In genomic region chr19:19335408-19336158, GRCh38 we compare ENCODE assay signal across 21 cellular contexts. TPM values are rescaled to one million over a fixed set of nuclear protein-coding genes. Genes with fewer than 3 reads are reported as not detected.
DNase-seq lines count a peak whose midpoint lies in the region; ATAC-seq, FAIRE-seq and TF ChIP-seq lines count a peak whose summit lies in the region.
"Had no signal": no experiment of that assay in that cellular context is flagged by ENCODE, and none has a peak within 500 bp of the region (broad histone marks: within the 10 kb centered on the region; RNA-seq: fewer than 3 reads in every experiment).

No MANE protein-coding gene starts in this region.

- no peaks in the 10 kb centered on the region for H3K4me1 Mint-ChIP-seq in progenitor cell of endocrine pancreas (ENCODE audit: low read depth)

- no peak overlapping the region for H3K4me3 ChIP-seq in RWPE2 (ENCODE audit: severe bottlenecking)
- no peak overlapping the region for H3K4me3 ChIP-seq in epithelial cell of esophagus (ENCODE audit: low read length)
- no peak overlapping the region for H3K4me3 ChIP-seq in thyroid gland (replicated peaks in 1 of 3)
- H3K4me3 ChIP-seq: GM12878, lower lobe of right lung, thoracic aorta had no signal

- peak overlapping the region; percentile 73 for H3K27ac Mint-ChIP-seq in progenitor cell of endocrine pancreas
- H3K27ac Mint-ChIP-seq: T-helper 1 cell treated with Interleukin-12 subunit alpha and Interleukin-12 subunit beta and Interleukin-4 antibody, amounts not matched to agents 30 μg/mL and 1 μg/mL, for 36 hours had no signal

- DNase-seq in D721Med (ENCODE audit: insufficient read length, low spot score) = peak; percentile 7
- no peak for DNase-seq in RWPE2 (ENCODE audit: low spot score)
- peak; percentile 24 for DNase-seq in epithelial cell of esophagus (ENCODE audit: low read depth)
- DNase-seq in progenitor cell of endocrine pancreas (ENCODE audit: low spot score, unreplicated experiment) = no peak
- DNase-seq in superior temporal gyrus (ENCODE audit: extremely low spot score) = no peak
- no peak for DNase-seq in thyroid gland
- DNase-seq in HT-29 (ENCODE audit: low spot score) = no peak
- DNase-seq: activated CD4-positive, alpha-beta T cell treated with anti-CD3 and anti-CD28 coated beads, Interleukin-2, amount 50 U/mL, for 4 hours; CD8-positive, alpha-beta memory T cell; KBM-7; lower lobe of right lung; NCI-H1694 treated with DMSO at 0.1 percent for 48 hours; NCI-H774; retina; SIG-M5; stimulated activated CD8-positive, alpha-beta memory T cell treated with anti-CD3 and anti-CD28 coated beads, Interleukin-4, amount 100 ng/mL, for 48 hours had no signal

- peak; percentile 22; the same call in 1 of the 3 replicates for ATAC-seq in RWPE2 (ENCODE audit: low read depth)
- ATAC-seq: GM12878, lower lobe of right lung had no signal

- FAIRE-seq in D721Med (lab: Jason Lieb, UNC) = no peak
- FAIRE-seq: endometrium, GM12878, GM19239 had no signal

- H3K4me1 ChIP-seq in RWPE2 (ENCODE audit: insufficient read depth, poor library complexity, severe bottlenecking) (peaks cover 8% of the 10 kb centered on the region), thyroid gland (no peaks in the 10 kb centered on the region)
- H3K4me1 ChIP-seq: lower lobe of right lung had no signal

- no peaks in the 10 kb centered on the region for H3K27me3 Mint-ChIP-seq in progenitor cell of endocrine pancreas
- H3K27me3 Mint-ChIP-seq: CD8-positive, alpha-beta memory T cell had no signal

- H3K9me3 Mint-ChIP-seq in progenitor cell of endocrine pancreas (ENCODE audit: low read depth) = no peaks in the 10 kb centered on the region
- H3K9me3 Mint-ChIP-seq: CD8-positive, alpha-beta memory T cell; T-helper 1 cell treated with Interleukin-12 subunit alpha and Interleukin-12 subunit beta and Interleukin-4 antibody, amounts not matched to agents 30 μg/mL and 1 μg/mL, for 36 hours had no signal

- no peaks in the 10 kb centered on the region for H3K27me3 ChIP-seq in RWPE2 (ENCODE audit: insufficient read depth, poor library complexity, severe bottlenecking)
- H3K27me3 ChIP-seq in thyroid gland = no peaks in the 10 kb centered on the region

- 91 to 92% methylated on average over 14 to 16 of the region's 16 CpGs for WGBS in thyroid gland, 2 donors

- H3K36me3 Mint-ChIP-seq in progenitor cell of endocrine pancreas (ENCODE audit: insufficient read depth) = peaks cover 9% of the 10 kb centered on the region

- H3K4me3 Mint-ChIP-seq in progenitor cell of endocrine pancreas (ENCODE audit: low read depth) = no peak overlapping the region
- H3K4me3 Mint-ChIP-seq: CD8-positive, alpha-beta memory T cell; T-helper 1 cell treated with Interleukin-12 subunit alpha and Interleukin-12 subunit beta and Interleukin-4 antibody, amounts not matched to agents 30 μg/mL and 1 μg/mL, for 36 hours had no signal

- no peak for TF ChIP-seq POLR2A in thyroid gland (IDR thresholded peaks at IDR 0.05)

- H3K36me3 ChIP-seq in RWPE2 (ENCODE audit: low read depth) (peaks cover 37% of the 10 kb centered on the region), thyroid gland (peaks cover 43 to 44% of the 10 kb centered on the region in 2 donors)

- H3K9me3 ChIP-seq in RWPE2 (ENCODE audit: severe bottlenecking) = no peaks in the 10 kb centered on the region
- no peaks in the 10 kb centered on the region for H3K9me3 ChIP-seq in thyroid gland
- H3K9me3 ChIP-seq: lower lobe of right lung, thoracic aorta had no signal

- no peak overlapping the region for H3K27ac ChIP-seq in RWPE2 (ENCODE audit: poor library complexity, severe bottlenecking)
- no peak overlapping the region for H3K27ac ChIP-seq in thyroid gland
- H3K27ac ChIP-seq: lower lobe of right lung had no signal

- intact Hi-C loops in thyroid gland (cut with DNase I) = loop anchor here (10.0 kb wide), 1 partner anchor 181 kb away; no protein-coding TSS in a partner anchor

- no peak for TF ChIP-seq CTCF in D721Med (IDR thresholded peaks at IDR 0.05; ENCODE audit: insufficient read depth, missing control alignments)
- TF ChIP-seq CTCF in RWPE2 (IDR thresholded peaks at IDR 0.05; ENCODE audit: poor library complexity, severe bottlenecking) = no peak
- no peak for TF ChIP-seq CTCF in epithelial cell of esophagus (IDR thresholded peaks at IDR 0.05; ENCODE audit: insufficient read depth, low read depth, low read length, missing control alignments)
- TF ChIP-seq CTCF in progenitor cell of endocrine pancreas (IDR thresholded peaks at IDR 0.05; ENCODE audit: unreplicated experiment) = no peak
- TF ChIP-seq CTCF in thyroid gland (IDR thresholded peaks at IDR 0.05) = no peak

RNA-seq across cellular contexts. Expression of gene MAU2, which starts 15.0 kb away (rescaled TPM):
- 91.9 and 98.5 TPM in 2 replicates for total RNA-seq in progenitor cell of endocrine pancreas
- total RNA-seq in thyroid gland = 10 to 100 TPM; 45.1 to 71.1 (median 68.7) TPM
- 32.2 and 34.7 TPM in 2 replicates for total RNA-seq in HT-29 (2014; rRNA removed; shearing (Covaris generic))

RNA-seq across cellular contexts. Expression of gene SUGP1, which starts 15.3 kb away (rescaled TPM):
- total RNA-seq in progenitor cell of endocrine pancreas = 86.0 and 95.6 TPM in 2 replicates
- 10 to 100 TPM; 20.0 to 45.1 (median 37.4) TPM for total RNA-seq in thyroid gland
- total RNA-seq in HT-29 (2014; rRNA removed; shearing (Covaris generic)) = 27.8 and 35.2 TPM in 2 replicates

Comparison
In these comparisons a context has a peak if more than half of its experiments do, and no peak if none do; other contexts are left out.
1. DNase-seq: peak in D721Med (single experiment) and epithelial cell of esophagus (single experiment); none in RWPE2 (single experiment), progenitor cell of endocrine pancreas (single experiment), superior temporal gyrus (single experiment), thyroid gland (0 of 2) and HT-29 (single experiment).